ENCODE assay signal across 14 cellular contexts in genomic region chr11:107496011-107496410, GRCh38. TPM values are rescaled to one million over a fixed set of nuclear protein-coding genes. Genes with fewer than 3 reads are reported as not detected.
DNase-seq lines count a peak whose midpoint lies in the region; ATAC-seq, FAIRE-seq and TF ChIP-seq lines count a peak whose summit lies in the region.
"Had no signal": no experiment of that assay in that cellular context is flagged by ENCODE, and none has a peak within 500 bp of the region (broad histone marks: within the 10 kb centered on the region; RNA-seq: fewer than 3 reads in every experiment).

No MANE protein-coding gene starts in this region.

- H4K20me1 ChIP-seq in astrocyte (ENCODE audit: insufficient read depth, low read length) = no peaks in the 10 kb centered on the region

- H3K36me3 ChIP-seq in astrocyte (ENCODE audit: insufficient read depth, low read length) = no peaks in the 10 kb centered on the region
- H3K36me3 ChIP-seq in tibial nerve = peaks cover 0 to 5% (median 0%) of the 10 kb centered on the region in 3 donors
- H3K36me3 ChIP-seq: upper lobe of left lung had no signal

- H3K4me3 ChIP-seq in astrocyte (ENCODE audit: insufficient read depth, low read depth, low read length) (no peak overlapping the region), tibial nerve (no peak overlapping the region)
- H3K4me3 ChIP-seq: A549, upper lobe of left lung had no signal

- no peak overlapping the region for H3K9ac ChIP-seq in astrocyte (ENCODE audit: low read length)

- H3K36me3 Mint-ChIP-seq in astrocyte (ENCODE audit: low read depth, unreplicated experiment) = no peaks in the 10 kb centered on the region

- TF ChIP-seq CTCF in astrocyte (IDR thresholded peaks at IDR 0.05; ENCODE audit: insufficient read depth, low read depth, low read length) (no peak), foreskin keratinocyte (conservative IDR thresholded peaks at IDR 0.05) (no peak), tibial nerve (IDR thresholded peaks at IDR 0.05) (no peak)

- no peak for FAIRE-seq in astrocyte (lab: Jason Lieb, UNC)
- FAIRE-seq: A549 had no signal

- no peak overlapping the region for H3K4me2 ChIP-seq in astrocyte (ENCODE audit: low read length)
- H3K4me2 ChIP-seq: A549 had no signal

- peaks cover 2% of the 10 kb centered on the region for H3K4me1 ChIP-seq in astrocyte (ENCODE audit: insufficient read depth, low read length)
- peaks cover 14% of the 10 kb centered on the region for H3K4me1 ChIP-seq in foreskin keratinocyte
- peaks cover 0 to 9% (median 0%) of the 10 kb centered on the region in 4 donors for H3K4me1 ChIP-seq in tibial nerve
- H3K4me1 ChIP-seq: upper lobe of left lung had no signal

- H3K27me3 Mint-ChIP-seq in astrocyte (ENCODE audit: low read depth, unreplicated experiment) = no peaks in the 10 kb centered on the region
- H3K27me3 Mint-ChIP-seq: activated naive CD8-positive, alpha-beta T cell had no signal

- H3K79me2 ChIP-seq in astrocyte (ENCODE audit: insufficient read depth, low read length) = no peaks in the 10 kb centered on the region

- no peak overlapping the region for H3K4me3 Mint-ChIP-seq in astrocyte (ENCODE audit: unreplicated experiment)
- H3K4me3 Mint-ChIP-seq: activated naive CD8-positive, alpha-beta T cell; effector memory CD8-positive, alpha-beta T cell had no signal

- DNase-seq in NCI-H446 treated with DMSO at 0.1 percent for 48 hours (lab: John Stamatoyannopoulos, UW) (peak; percentile 10), NCI-H446 (lab: John Stamatoyannopoulos, UW) (no peak), astrocyte (ENCODE audit: low read depth) (peak; percentile 82), foreskin keratinocyte (peak; percentile 7 to 43), stromal cell of bone marrow (ENCODE audit: low read depth) (peak; percentile 31), NCI-H345 (lab: John Stamatoyannopoulos, UW) (no peak), tibial nerve (ENCODE audit: low spot score in 2 of 2) (no peak), NCI-H82 (lab: John Stamatoyannopoulos, UW) (no peak)
- DNase-seq: effector memory CD8-positive, alpha-beta T cell; T-helper 9 cell; upper lobe of left lung had no signal

- no peak for ATAC-seq in foreskin keratinocyte
- ATAC-seq: A549; effector memory CD8-positive, alpha-beta T cell; Panc1 had no signal

- peaks cover 11% of the 10 kb centered on the region for H3K4me1 Mint-ChIP-seq in astrocyte (ENCODE audit: low read depth, unreplicated experiment)

- H3K27me3 ChIP-seq in astrocyte (ENCODE audit: insufficient read depth, low read length) (no peaks in the 10 kb centered on the region), foreskin keratinocyte (no peaks in the 10 kb centered on the region), tibial nerve (no peaks in the 10 kb centered on the region)
- H3K27me3 ChIP-seq: upper lobe of left lung had no signal

- WGBS in tibial nerve, 2 donors = 41 to 45% methylated on average over 4 of the region's 4 CpGs

- H3K9me3 ChIP-seq in astrocyte (ENCODE audit: insufficient read depth, low read depth, low read length) (no peaks in the 10 kb centered on the region), tibial nerve (no peaks in the 10 kb centered on the region)
- H3K9me3 ChIP-seq: A549, upper lobe of left lung had no signal

- TF ChIP-seq POLR2A in tibial nerve (IDR thresholded peaks at IDR 0.05) = no peak

- TF ChIP-seq EP300 in tibial nerve (IDR thresholded peaks at IDR 0.05) = no peak

- no peak overlapping the region for H2AFZ ChIP-seq in astrocyte (ENCODE audit: low read depth, low read length)

- H3K9me3 Mint-ChIP-seq in astrocyte (ENCODE audit: unreplicated experiment) = no peaks in the 10 kb centered on the region
- H3K9me3 Mint-ChIP-seq: effector memory CD8-positive, alpha-beta T cell had no signal

- H3K27ac ChIP-seq in astrocyte (ENCODE audit: low read depth, low read length) = no peak overlapping the region
- H3K27ac ChIP-seq in foreskin keratinocyte = no peak overlapping the region
- H3K27ac ChIP-seq in tibial nerve = no peak overlapping the region
- H3K27ac ChIP-seq: A549, upper lobe of left lung had no signal

- H3K27ac Mint-ChIP-seq in astrocyte (ENCODE audit: unreplicated experiment) = no peak overlapping the region
- H3K27ac Mint-ChIP-seq: activated naive CD8-positive, alpha-beta T cell; effector memory CD8-positive, alpha-beta T cell had no signal

RNA-seq across cellular contexts. Expression of gene CWF19L2, which starts 38.4 kb away (rescaled TPM):
- total RNA-seq in astrocyte (7.8 and 9.0 TPM in 2 replicates), foreskin keratinocyte (10.8 and 12.1 TPM in 2 replicates), tibial nerve (10 to 100 TPM; 28.0 to 40.5 (median 32.5) TPM)
- polyA plus RNA-seq in foreskin keratinocyte = 4.9 and 6.4 TPM in 2 replicates

Comparison
In these comparisons a context has a peak if more than half of its experiments do, and no peak if none do; other contexts are left out.
1. DNase-seq: peak in NCI-H446 treated with DMSO at 0.1 percent for 48 hours (single experiment), astrocyte (single experiment), foreskin keratinocyte (2 of 2) and stromal cell of bone marrow (single experiment); none in NCI-H446 (0 of 2), NCI-H345 (single experiment), tibial nerve (0 of 2) and NCI-H82 (single experiment).